11 cellular contexts compared by ENCODE assay signal in genomic region chr12:120085920-120086319, GRCh38. TPM values are rescaled to one million over a fixed set of nuclear protein-coding genes. Genes with fewer than 3 reads are reported as not detected.
DNase-seq lines count a peak whose midpoint lies in the region; ATAC-seq and TF ChIP-seq lines count a peak whose summit lies in the region.
"Had no signal": no experiment of that assay in that cellular context is flagged by ENCODE, and none has a peak within 500 bp of the region (broad histone marks: within the 10 kb centered on the region; RNA-seq: fewer than 3 reads in every experiment).

No MANE protein-coding gene starts in this region.

- H3K9me2 ChIP-seq in GM23338 (ENCODE audit: insufficient read depth) = no peaks in the 10 kb centered on the region

- ATAC-seq in GM23338 (peak; percentile 33), GM21786 (IDR thresholded peaks at IDR 0.05; ENCODE audit: unreplicated experiment) (no peak), HG02763 (IDR thresholded peaks at IDR 0.05; ENCODE audit: unreplicated experiment) (no peak)
- ATAC-seq in natural killer cell treated with Interleukin-12 subunit alpha and Interleukin-12 subunit beta and Interleukin-15 and Interleukin-18, amount 100 ng/mL, for 72 hours = no peak

- no peak overlapping the region for H2AFZ ChIP-seq in GM23338

- H3K27ac Mint-ChIP-seq in GM23338 = peak overlapping the region; percentile 100
- H3K27ac Mint-ChIP-seq in natural killer cell treated with Interleukin-12 subunit alpha and Interleukin-12 subunit beta and Interleukin-15 and Interleukin-18, amount 100 ng/mL, for 72 hours = peak overlapping the region in 1 of 2 donors; percentile 87

- H3K27ac ChIP-seq in GM23338 (ENCODE audit: low read depth) (peak overlapping the region; percentile 89), angular gyrus (ENCODE audit: low read depth, low read length) (peak overlapping the region; percentile 4)

- H3K79me2 ChIP-seq in GM23338 (replicated peaks; ENCODE audit: insufficient read depth) = no peaks in the 10 kb centered on the region

- H3K27me3 Mint-ChIP-seq in GM23338 (ENCODE audit: insufficient read depth, low read depth, poor library complexity) = peaks cover 13% of the 10 kb centered on the region
- H3K27me3 Mint-ChIP-seq in natural killer cell treated with Interleukin-12 subunit alpha and Interleukin-12 subunit beta and Interleukin-15 and Interleukin-18, amount 100 ng/mL, for 72 hours = no peaks in the 10 kb centered on the region

- H3K27me3 ChIP-seq in GM23338 (ENCODE audit: insufficient read depth) = no peaks in the 10 kb centered on the region

- H3K36me3 ChIP-seq in GM23338 (ENCODE audit: insufficient read depth) = no peaks in the 10 kb centered on the region

- H4K20me1 ChIP-seq in GM23338 (replicated peaks; ENCODE audit: insufficient read depth) = no peaks in the 10 kb centered on the region

- no peak for TF ChIP-seq CTCF in GM23338 (conservative IDR thresholded peaks at IDR 0.05; ENCODE audit: low read depth in 2 of 2)

- peaks cover 22% of the 10 kb centered on the region for H3F3A ChIP-seq in GM23338 (replicated peaks; ENCODE audit: low read depth)

- peaks cover 22% of the 10 kb centered on the region for H3K4me1 ChIP-seq in GM23338 (ENCODE audit: insufficient read depth)

- peaks cover 28% of the 10 kb centered on the region for H3K36me3 Mint-ChIP-seq in GM23338 (ENCODE audit: low read depth)
- no peaks in the 10 kb centered on the region for H3K36me3 Mint-ChIP-seq in natural killer cell treated with Interleukin-12 subunit alpha and Interleukin-12 subunit beta and Interleukin-15 and Interleukin-18, amount 100 ng/mL, for 72 hours

- peak overlapping the region; percentile 70 for H3K4me3 Mint-ChIP-seq in GM23338
- peak overlapping the region; percentile 78 for H3K4me3 Mint-ChIP-seq in natural killer cell treated with Interleukin-12 subunit alpha and Interleukin-12 subunit beta and Interleukin-15 and Interleukin-18, amount 100 ng/mL, for 72 hours

- H3K4me2 ChIP-seq in GM23338 = peak overlapping the region; percentile 72

- DNase-seq in GM23338 (ENCODE audit: low spot score) = peak; percentile 67
- peak; percentile 25 for DNase-seq in NCI-H1048 (lab: John Stamatoyannopoulos, UW)
- DNase-seq in natural killer cell treated with Interleukin-12 subunit alpha and Interleukin-12 subunit beta and Interleukin-15 and Interleukin-18, amount 100 ng/mL, for 72 hours (ENCODE audit: low spot score) = no peak
- DNase-seq in epidermal melanocyte (ENCODE audit: insufficient read length, low spot score) = no peak
- DNase-seq in hypothalamus (lab: John Stamatoyannopoulos, UW) = no peak
- DNase-seq: midbrain; NCI-H446 treated with DMSO at 0.1 percent for 48 hours; stimulated activated CD4-positive, alpha-beta T cell treated with anti-CD3 and anti-CD28 coated beads, Interleukin-4, amount 100 ng/mL, for 24 hours had no signal

- H3K4me3 ChIP-seq in GM23338 = peak overlapping the region; percentile 47; the same call in 1 of the 2 replicates

- H3K4me1 Mint-ChIP-seq in GM23338 = peaks cover 45% of the 10 kb centered on the region
- H3K4me1 Mint-ChIP-seq in natural killer cell treated with Interleukin-12 subunit alpha and Interleukin-12 subunit beta and Interleukin-15 and Interleukin-18, amount 100 ng/mL, for 72 hours (ENCODE audit: low read depth in 2 of 2) = peaks cover 20 to 24% of the 10 kb centered on the region in 2 donors

- H3K9me3 Mint-ChIP-seq in GM23338 = no peaks in the 10 kb centered on the region; the same call in 2 of the 3 replicates
- no peaks in the 10 kb centered on the region for H3K9me3 Mint-ChIP-seq in natural killer cell treated with Interleukin-12 subunit alpha and Interleukin-12 subunit beta and Interleukin-15 and Interleukin-18, amount 100 ng/mL, for 72 hours

TF ChIP-seq in GM23338, 12 proteins besides CTCF, POLR2A, EP300 and RAD21 (continues in another document):
- TF ChIP-seq ETS1 (IDR thresholded peaks at IDR 0.05) = no peak
- TF ChIP-seq STAT1 (IDR thresholded peaks at IDR 0.05; ENCODE audit: unreplicated experiment) = no peak
- TF ChIP-seq EZH2 (IDR thresholded peaks at IDR 0.05; ENCODE audit: low read depth, unreplicated experiment) = no peak
- no peak for TF ChIP-seq CREB1 (CRISPR knock-in tag; IDR thresholded peaks at IDR 0.05; ENCODE audit: low read depth)
- no peak for TF ChIP-seq REST (IDR thresholded peaks at IDR 0.05; ENCODE audit: unreplicated experiment)
- no peak for TF ChIP-seq JUNB (IDR thresholded peaks at IDR 0.05; ENCODE audit: unreplicated experiment)
- TF ChIP-seq EZH2phosphoT487 (IDR thresholded peaks at IDR 0.05; ENCODE audit: unreplicated experiment) = no peak
- TF ChIP-seq NANOG (IDR thresholded peaks at IDR 0.05; ENCODE audit: borderline replicate concordance) = no peak
- TF ChIP-seq POLR2AphosphoS5 (IDR thresholded peaks at IDR 0.05; ENCODE audit: low read depth) = no peak
- TF ChIP-seq ZNF331 (CRISPR knock-in tag; IDR thresholded peaks at IDR 0.05; ENCODE audit: low read depth) = no peak

RNA-seq across cellular contexts. Expression of gene RAB35, which starts 30.6 kb away (rescaled TPM):
- 15.9 and 16.9 TPM in 2 replicates for total RNA-seq in GM23338 (2014; rRNA removed; shearing (Covaris generic))
- 9.9 and 12.6 TPM in 2 replicates for polyA plus RNA-seq in GM23338 (2016; fragmentation: Nextera tagmentation; extraction: Ambion mirVana)
- 10 to 100 TPM; 85.2 to 94.1 TPM for total RNA-seq in natural killer cell treated with Interleukin-12 subunit alpha and Interleukin-12 subunit beta and Interleukin-15 and Interleukin-18, amount 100 ng/mL, for 72 hours

Comparison
In these comparisons a context has a peak if more than half of its experiments do, and no peak if none do; other contexts are left out.
1. DNase-seq: peak in GM23338 (single experiment) and NCI-H1048 (single experiment); none in natural killer cell treated with Interleukin-12 subunit alpha and Interleukin-12 subunit beta and Interleukin-15 and Interleukin-18, amount 100 ng/mL, for 72 hours (single experiment), epidermal melanocyte (single experiment) and hypothalamus (0 of 51).